19 cellular contexts compared by ENCODE assay signal in the genomic region with DNA sequence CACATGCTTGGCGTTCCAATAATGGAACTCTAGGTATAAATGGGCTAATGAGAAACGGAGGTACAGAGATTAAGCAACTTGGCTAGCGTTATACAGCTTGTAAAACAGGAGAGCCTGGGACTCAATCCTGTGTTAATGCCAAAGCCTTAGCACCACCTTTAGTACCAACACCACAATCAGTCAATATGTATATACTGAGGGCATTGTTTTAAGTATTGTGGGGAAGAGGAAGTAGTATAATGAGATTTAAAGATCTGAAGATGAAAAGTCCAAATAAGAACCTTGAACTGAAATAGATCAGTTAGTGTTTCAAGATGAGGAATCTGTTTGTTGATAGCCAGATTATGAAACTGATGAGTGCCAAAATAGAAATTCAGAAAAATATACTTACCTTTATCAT. TPM values are rescaled to one million over a fixed set of nuclear protein-coding genes. Genes with fewer than 3 reads are reported as not detected.
"Had no signal": no experiment of that assay in that cellular context is flagged by ENCODE, and none has a peak within 500 bp of the region (broad histone marks: within the 10 kb centered on the region; RNA-seq: fewer than 3 reads in every experiment).

No MANE protein-coding gene starts in this region.

- H3K36me3 ChIP-seq: left ventricle myocardium inferior, lower lobe of right lung, ovary, thyroid gland, uterus had no signal

- ATAC-seq: effector memory CD8-positive, alpha-beta T cell; lower lobe of right lung; natural killer cell treated with Interleukin-12 subunit alpha and Interleukin-12 subunit beta and Interleukin-15 and Interleukin-18, amount 100 ng/mL, for 72 hours; right cardiac atrium; stimulated activated naive CD8-positive, alpha-beta T cell treated with anti-CD3 and anti-CD28 coated beads, Interleukin-15, Interleukin-2, amounts not matched to agents 100 U/mL and 50 U/mL, for 24 hours had no signal

- H3K4me3 ChIP-seq: esophagus squamous epithelium, left ventricle myocardium inferior, lower lobe of right lung, neural progenitor cell, ovary, smooth muscle cell, suprapubic skin, thyroid gland, uterus had no signal

- H3K9me3 ChIP-seq: esophagus squamous epithelium, left ventricle myocardium inferior, lower lobe of right lung, ovary, suprapubic skin, thyroid gland, uterus had no signal

- FAIRE-seq: keratinocyte had no signal

- H3K4me1 ChIP-seq: uterus had no signal

- DNase-seq: effector memory CD8-positive, alpha-beta T cell; esophagus squamous epithelium; foreskin fibroblast; immature natural killer cell; left ventricle myocardium inferior; lower lobe of right lung; nucleus accumbens; ovary; right cardiac atrium; stimulated activated CD4-positive, alpha-beta T cell treated with anti-CD3 and anti-CD28 coated beads, Interleukin-2, amount 100 ng/mL, for 48 hours; stimulated activated naive CD8-positive, alpha-beta T cell treated with anti-CD3 and anti-CD28 coated beads, Interleukin-15, Interleukin-2, amounts not matched to agents 100 U/mL and 50 U/mL, for 24 hours; thyroid gland; uterus had no signal

- H3K27me3 ChIP-seq: esophagus squamous epithelium, neural progenitor cell, ovary, suprapubic skin, thyroid gland, uterus had no signal

- H3K27ac ChIP-seq: esophagus squamous epithelium, left ventricle myocardium inferior, lower lobe of right lung, neural progenitor cell, ovary, suprapubic skin, thyroid gland, uterus had no signal

RNA-seq across cellular contexts. Expression of a gene that starts 37.9 kb away (rescaled TPM):
- total RNA-seq: epithelial cell of proximal tubule; natural killer cell treated with Interleukin-12 subunit alpha and Interleukin-12 subunit beta and Interleukin-15 and Interleukin-18, amount 100 ng/mL, for 72 hours had no signal
